In genomic region chr17:7614422-7615264, GRCh38 we compare ENCODE assay signal across 8 cellular contexts. TPM values are rescaled to one million over a fixed set of nuclear protein-coding genes. Genes with fewer than 3 reads are reported as not detected.
DNase-seq lines count a peak whose midpoint lies in the region; ATAC-seq and TF ChIP-seq lines count a peak whose summit lies in the region.

Gene FXR2 (minus strand): TSS chr17:7614897. CDS start chr17:7614532, 365 bp downstream.

- H3K9ac ChIP-seq in fibroblast of lung (ENCODE audit: insufficient read depth, low read length), result peak within 1 kb of the TSS; percentile 80

- H3K36me3 ChIP-seq in RWPE2 (ENCODE audit: low read depth) (peaks cover 31% of the 10 kb centered on the region), fibroblast of lung (ENCODE audit: control insufficient read depth, insufficient read depth, low read length) (no peaks in the 10 kb centered on the region)

- POLR2A ChIA-PET in naive thymus-derived CD8-positive, alpha-beta T cell (lab: Charles Lee), result interaction anchor here (0.5 to 6.1 kb wide), 22 partner anchors 13 to 579 kb away, joined by 3 to 105 read pairs (median 5); partner anchors contain the start of genes ATP1B2, MPDU1, PHF23 and POLR2A

- H3K27ac ChIP-seq in RWPE2 (ENCODE audit: poor library complexity, severe bottlenecking) (peak within 1 kb of the TSS; percentile 77), fibroblast of lung (ENCODE audit: insufficient read depth, low read length) (peak within 1 kb of the TSS; percentile 65)

- H3K4me1 ChIP-seq in RWPE2 (ENCODE audit: insufficient read depth, poor library complexity, severe bottlenecking), result peaks cover 16% of the 10 kb centered on the region
- H3K4me1 ChIP-seq in fibroblast of lung (ENCODE audit: control insufficient read depth, extremely low read depth, insufficient read depth, low read length), result peaks cover 5% of the 10 kb centered on the region

- H3K27me3 Mint-ChIP-seq in activated T-helper 2 cell treated with anti-CD3 and anti-CD28 coated beads, Interferon-gamma antibody, Interleukin-2, Interleukin-4, amounts not matched to agents 10 μg/mL and 5 μg/mL and 100 μg/mL, durations not matched to agents 14 hours and 24 hours and 36 hours (ENCODE audit: low read depth), result no peaks in the 10 kb centered on the region
- no peaks in the 10 kb centered on the region for H3K27me3 Mint-ChIP-seq in naive thymus-derived CD8-positive, alpha-beta T cell

- H3K27ac Mint-ChIP-seq in activated T-helper 2 cell treated with anti-CD3 and anti-CD28 coated beads, Interferon-gamma antibody, Interleukin-2, Interleukin-4, amounts not matched to agents 10 μg/mL and 5 μg/mL and 100 μg/mL, durations not matched to agents 14 hours and 24 hours and 36 hours, result peak within 1 kb of the TSS; percentile 84
- peak within 1 kb of the TSS; percentile 82 to 99 (median 97) for H3K27ac Mint-ChIP-seq in naive thymus-derived CD8-positive, alpha-beta T cell

- peaks cover 22% of the 10 kb centered on the region for H3K4me1 Mint-ChIP-seq in activated T-helper 2 cell treated with anti-CD3 and anti-CD28 coated beads, Interferon-gamma antibody, Interleukin-2, Interleukin-4, amounts not matched to agents 10 μg/mL and 5 μg/mL and 100 μg/mL, durations not matched to agents 14 hours and 24 hours and 36 hours (ENCODE audit: low read depth)
- peaks cover 20 to 41% (median 37%) of the 10 kb centered on the region in 4 donors for H3K4me1 Mint-ChIP-seq in naive thymus-derived CD8-positive, alpha-beta T cell

- peaks cover 24% of the 10 kb centered on the region for H3K36me3 Mint-ChIP-seq in activated T-helper 2 cell treated with anti-CD3 and anti-CD28 coated beads, Interferon-gamma antibody, Interleukin-2, Interleukin-4, amounts not matched to agents 10 μg/mL and 5 μg/mL and 100 μg/mL, durations not matched to agents 14 hours and 24 hours and 36 hours (ENCODE audit: low read depth)
- H3K36me3 Mint-ChIP-seq in naive thymus-derived CD8-positive, alpha-beta T cell, result peaks cover 0 to 10% (median 2%) of the 10 kb centered on the region in 3 donors

- H3K4me3 ChIP-seq in RWPE2 (ENCODE audit: severe bottlenecking) (peak within 1 kb of the TSS; percentile 87), fibroblast of lung (replicated peaks in 1 of 4; ENCODE audit: control extremely low read depth in 1 of 4, insufficient read depth in 1 of 4, low read depth in 3 of 4, low read length in 4 of 4) (peak within 1 kb of the TSS; percentile 54 to 96 (median 80))

- DNase-seq in ELR (ENCODE audit: low read depth) (peak; percentile 100), H4 (ENCODE audit: low spot score) (peak; percentile 97), LoVo (ENCODE audit: low spot score) (peak; percentile 99), RWPE2 (ENCODE audit: low spot score) (peak; percentile 99), fibroblast of lung (ENCODE audit: low read depth in 2 of 2) (peak; percentile 99 to 100)
- DNase-seq in activated T-helper 2 cell treated with anti-CD3 and anti-CD28 coated beads, Interferon-gamma antibody, Interleukin-2, Interleukin-4, amounts not matched to agents 10 μg/mL and 5 μg/mL and 100 μg/mL, durations not matched to agents 14 hours and 24 hours and 36 hours (ENCODE audit: low spot score), result peak; percentile 99
- DNase-seq in naive thymus-derived CD8-positive, alpha-beta T cell, result peak; percentile 96 to 100 (median 98)
- peak; percentile 96 to 100 (median 99) for DNase-seq in stimulated activated naive CD4-positive, alpha-beta T cell (lab: John Stamatoyannopoulos, UW)

- peak within 1 kb of the TSS; percentile 55 for H2AFZ ChIP-seq in fibroblast of lung (ENCODE audit: low read length)

- H3K27me3 ChIP-seq in RWPE2 (ENCODE audit: insufficient read depth, poor library complexity, severe bottlenecking), result no peaks in the 10 kb centered on the region
- H3K27me3 ChIP-seq in fibroblast of lung (ENCODE audit: control insufficient read depth, insufficient read depth, low read length), result peaks cover under 1% of the 10 kb centered on the region

- no peaks in the 10 kb centered on the region for H4K20me1 ChIP-seq in fibroblast of lung (ENCODE audit: control insufficient read depth, extremely low read depth, insufficient read depth, low read length)

- H3K9me3 Mint-ChIP-seq in activated T-helper 2 cell treated with anti-CD3 and anti-CD28 coated beads, Interferon-gamma antibody, Interleukin-2, Interleukin-4, amounts not matched to agents 10 μg/mL and 5 μg/mL and 100 μg/mL, durations not matched to agents 14 hours and 24 hours and 36 hours, result no peaks in the 10 kb centered on the region
- H3K9me3 Mint-ChIP-seq in naive thymus-derived CD8-positive, alpha-beta T cell, result no peaks in the 10 kb centered on the region

- H3K9me3 ChIP-seq in RWPE2 (ENCODE audit: severe bottlenecking) (no peaks in the 10 kb centered on the region), fibroblast of lung (ENCODE audit: control insufficient read depth, insufficient read depth, low read depth, low read length) (no peaks in the 10 kb centered on the region)

- intact Hi-C loops in activated T-helper 2 cell treated with anti-CD3 and anti-CD28 coated beads, Interferon-gamma antibody, Interleukin-2, Interleukin-4, amounts not matched to agents 10 μg/mL and 5 μg/mL and 100 μg/mL, durations not matched to agents 14 hours and 24 hours and 36 hours (cut with micrococcal nuclease), result loop anchor here (1.0 to 2.0 kb wide), 3 partner anchors 32 to 72 kb away; partner anchors contain the start of gene MPDU1

- peak within 1 kb of the TSS; percentile 89 for H3K4me3 Mint-ChIP-seq in activated T-helper 2 cell treated with anti-CD3 and anti-CD28 coated beads, Interferon-gamma antibody, Interleukin-2, Interleukin-4, amounts not matched to agents 10 μg/mL and 5 μg/mL and 100 μg/mL, durations not matched to agents 14 hours and 24 hours and 36 hours (ENCODE audit: low read depth)
- peak within 1 kb of the TSS; percentile 85 to 97 (median 92) for H3K4me3 Mint-ChIP-seq in naive thymus-derived CD8-positive, alpha-beta T cell

- H3K4me2 ChIP-seq in fibroblast of lung (ENCODE audit: extremely low read depth, insufficient read depth, low read length), result peak within 1 kb of the TSS; percentile 93

- ATAC-seq in RWPE2 (ENCODE audit: low read depth), result peak; percentile 93
- peak; percentile 83 to 85 for ATAC-seq in naive thymus-derived CD8-positive, alpha-beta T cell

- H3K79me2 ChIP-seq in fibroblast of lung (ENCODE audit: control insufficient read depth, insufficient read depth, low read length), result peaks cover 43% of the 10 kb centered on the region

- TF ChIP-seq CTCF in RWPE2 (IDR thresholded peaks at IDR 0.05; ENCODE audit: poor library complexity, severe bottlenecking), result peak; percentile 81
- peak; percentile 55 to 65 for TF ChIP-seq CTCF in fibroblast of lung (conservative IDR thresholded peaks at IDR 0.05 in 1 of 2, IDR thresholded peaks at IDR 0.05 in 1 of 2; ENCODE audit: low read depth in 1 of 2, low read length in 2 of 2)

RNA-seq across cellular contexts. Expression of gene FXR2, which starts in this region (rescaled TPM):
- total RNA-seq in H4 (2014; rRNA removed; shearing (Covaris generic)), result 11.4 and 16.5 TPM in 2 replicates
- 59.0 and 63.1 TPM in 2 replicates for total RNA-seq in activated T-helper 2 cell treated with anti-CD3 and anti-CD28 coated beads, Interferon-gamma antibody, Interleukin-2, Interleukin-4, amounts not matched to agents 10 μg/mL and 5 μg/mL and 100 μg/mL, durations not matched to agents 14 hours and 24 hours and 36 hours
- 39.8 and 46.6 TPM in 2 replicates for total RNA-seq in fibroblast of lung
- polyA plus RNA-seq in fibroblast of lung, result 22.0 and 28.1 TPM in 2 replicates
- 20.7 and 30.8 TPM in 2 replicates for polyA plus RNA-seq in fibroblast of lung (2012)
- polyA minus RNA-seq in fibroblast of lung (ENCODE audit: low replicate concordance), result 106 and 122 TPM in 2 replicates
- 10 to 100 TPM; 36.6 to 39.0 TPM for total RNA-seq in naive thymus-derived CD8-positive, alpha-beta T cell
- 10 to 100 TPM; 11.8 to 17.8 (median 12.4) TPM for polyA plus RNA-seq in naive thymus-derived CD8-positive, alpha-beta T cell

Comparison
In these comparisons a context has a peak if more than half of its experiments do, and no peak if none do; other contexts are left out.
1. Peak in every context shown above with its lines: DNase-seq, ATAC-seq, H3K4me3 ChIP-seq and H3K27ac ChIP-seq.